In genomic region chr12:6104027-6104426, GRCh38 we compare ENCODE assay signal across 1 cellular context.
TF ChIP-seq lines count a peak whose summit lies in the region.

No MANE protein-coding gene starts in this region.

TF ChIP-seq in HCT116, 20 proteins besides CTCF, POLR2A, EP300 and RAD21:
- TF ChIP-seq, protein P1, sequence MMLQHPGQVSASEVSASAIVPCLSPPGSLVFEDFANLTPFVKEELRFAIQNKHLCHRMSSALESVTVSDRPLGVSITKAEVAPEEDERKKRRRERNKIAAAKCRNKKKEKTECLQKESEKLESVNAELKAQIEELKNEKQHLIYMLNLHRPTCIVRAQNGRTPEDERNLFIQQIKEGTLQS (IDR thresholded peaks at IDR 0.05), result no peak
- TF ChIP-seq CEBPB (IDR thresholded peaks at IDR 0.05; ENCODE audit: low read depth) (no peak), SIN3A (IDR thresholded peaks at IDR 0.05; ENCODE audit: low read depth) (no peak), YY1 (IDR thresholded peaks at IDR 0.05; ENCODE audit: extremely low read depth, insufficient replicate concordance, low read depth, low read length) (no peak), EZH2 (IDR thresholded peaks at IDR 0.05) (no peak)
